ENCODE assay signal across 21 cellular contexts in genomic region chr13:93418398-93418797, GRCh38.
A peak's percentile ranks its signal among the peaks of the same experiment; 100 is the strongest.
DNase-seq lines count a peak whose midpoint lies in the region; ATAC-seq, FAIRE-seq and TF ChIP-seq lines count a peak whose summit lies in the region.
"Had no signal": no experiment of that assay in that cellular context is flagged by ENCODE, and none has a peak within 500 bp of the region (broad histone marks: within the 10 kb centered on the region; RNA-seq: fewer than 3 reads in every experiment).

No MANE protein-coding gene starts in this region.

- no peaks in the 10 kb centered on the region for H3F3A ChIP-seq in GM23338 (replicated peaks; ENCODE audit: low read depth)

- H3K4me2 ChIP-seq in GM23338: no peak overlapping the region
- no peak overlapping the region for H3K4me2 ChIP-seq in astrocyte (ENCODE audit: low read length)
- H3K4me2 ChIP-seq: A549; BLaER1 treated with 17β-estradiol and CSF1 and Interleukin-3, amounts not matched to agents 10 nM and 100 nM had no signal

- H3K27me3 Mint-ChIP-seq in GM23338 (ENCODE audit: insufficient read depth, low read depth, poor library complexity): peaks cover 2% of the 10 kb centered on the region
- no peaks in the 10 kb centered on the region for H3K27me3 Mint-ChIP-seq in astrocyte (ENCODE audit: low read depth, unreplicated experiment)
- H3K27me3 Mint-ChIP-seq: B cell; CD4-positive, alpha-beta T cell had no signal

- TF ChIP-seq CTCF in GM23338 (conservative IDR thresholded peaks at IDR 0.05; ENCODE audit: low read depth in 2 of 2): no peak
- TF ChIP-seq CTCF in astrocyte (IDR thresholded peaks at IDR 0.05; ENCODE audit: insufficient read depth, low read depth, low read length): no peak

- H4K20me1 ChIP-seq in GM23338 (replicated peaks; ENCODE audit: insufficient read depth) (no peaks in the 10 kb centered on the region), astrocyte (ENCODE audit: insufficient read depth, low read length) (peaks cover 14% of the 10 kb centered on the region)
- H4K20me1 ChIP-seq: BLaER1 treated with 17β-estradiol and CSF1 and Interleukin-3, amounts not matched to agents 10 nM and 100 nM had no signal

- H3K36me3 Mint-ChIP-seq in GM23338 (ENCODE audit: low read depth): no peaks in the 10 kb centered on the region
- no peaks in the 10 kb centered on the region for H3K36me3 Mint-ChIP-seq in astrocyte (ENCODE audit: low read depth, unreplicated experiment)
- H3K36me3 Mint-ChIP-seq: CD8-positive, alpha-beta T cell had no signal

- no peak overlapping the region for H2AFZ ChIP-seq in GM23338
- H2AFZ ChIP-seq in astrocyte (ENCODE audit: low read depth, low read length): no peak overlapping the region

- no peak overlapping the region for H3K4me3 Mint-ChIP-seq in GM23338
- H3K4me3 Mint-ChIP-seq in astrocyte (ENCODE audit: unreplicated experiment): no peak overlapping the region
- H3K4me3 Mint-ChIP-seq: B cell; CD4-positive, alpha-beta T cell; CD8-positive, alpha-beta T cell had no signal

- H3K27me3 ChIP-seq in GM23338 (ENCODE audit: insufficient read depth) (no peaks in the 10 kb centered on the region), astrocyte (ENCODE audit: insufficient read depth, low read length) (no peaks in the 10 kb centered on the region)
- H3K27me3 ChIP-seq: BLaER1 treated with 17β-estradiol and CSF1 and Interleukin-3, amounts not matched to agents 10 nM and 100 nM had no signal

- H3K36me3 ChIP-seq in GM23338 (ENCODE audit: insufficient read depth) (no peaks in the 10 kb centered on the region), astrocyte (ENCODE audit: insufficient read depth, low read length) (no peaks in the 10 kb centered on the region)
- H3K36me3 ChIP-seq: BLaER1 treated with 17β-estradiol and CSF1 and Interleukin-3, amounts not matched to agents 10 nM and 100 nM had no signal

- H3K9me3 Mint-ChIP-seq in GM23338 (no peaks in the 10 kb centered on the region), astrocyte (ENCODE audit: unreplicated experiment) (no peaks in the 10 kb centered on the region)
- H3K9me3 Mint-ChIP-seq: CD4-positive, alpha-beta T cell; CD8-positive, alpha-beta T cell had no signal

- DNase-seq in GM23338 (ENCODE audit: low spot score): no peak
- no peak for DNase-seq in astrocyte (ENCODE audit: low read depth)
- DNase-seq in central memory CD4-positive, alpha-beta T cell: no peak
- no peak for DNase-seq in NCI-H82 (lab: John Stamatoyannopoulos, UW)
- DNase-seq: AML-193; Caco-2; Calu3; CD4-positive, alpha-beta T cell; CD8-positive, alpha-beta T cell; DMS79 treated with DMSO at 0.1 percent for 48 hours; GF-D8 had no signal

- no peak overlapping the region for H3K27ac ChIP-seq in GM23338 (ENCODE audit: low read depth)
- H3K27ac ChIP-seq in astrocyte (ENCODE audit: low read depth, low read length): no peak overlapping the region
- H3K27ac ChIP-seq: 22Rv1; A549; BLaER1 treated with 17β-estradiol and CSF1 and Interleukin-3, amounts not matched to agents 10 nM and 100 nM; C4-2B had no signal

- ATAC-seq in GM23338 (no peak), HG02885 (IDR thresholded peaks at IDR 0.05; ENCODE audit: poor library complexity, unreplicated experiment) (no peak)
- ATAC-seq: A549; CD8-positive, alpha-beta T cell had no signal

- H3K27ac Mint-ChIP-seq in GM23338: no peak overlapping the region
- no peak overlapping the region for H3K27ac Mint-ChIP-seq in astrocyte (ENCODE audit: unreplicated experiment)
- H3K27ac Mint-ChIP-seq: B cell; CD4-positive, alpha-beta T cell; CD8-positive, alpha-beta T cell had no signal

- no peaks in the 10 kb centered on the region for H3K9me3 ChIP-seq in astrocyte (ENCODE audit: insufficient read depth, low read depth, low read length)
- H3K9me3 ChIP-seq: A549; BLaER1 treated with 17β-estradiol and CSF1 and Interleukin-3, amounts not matched to agents 10 nM and 100 nM had no signal

- peak; percentile 72 for FAIRE-seq in astrocyte (lab: Jason Lieb, UNC)
- FAIRE-seq in colon (lab: Jason Lieb, UNC): peak; percentile 18
- FAIRE-seq: A549, D721Med, GM12891, GM19239 had no signal

- H3K9ac ChIP-seq in astrocyte (ENCODE audit: low read length): no peak overlapping the region
- H3K9ac ChIP-seq: BLaER1 treated with 17β-estradiol and CSF1 and Interleukin-3, amounts not matched to agents 10 nM and 100 nM had no signal

- H3K9me2 ChIP-seq in GM23338 (ENCODE audit: insufficient read depth): no peaks in the 10 kb centered on the region

- H3K4me1 ChIP-seq in GM23338 (ENCODE audit: insufficient read depth) (peaks cover 35% of the 10 kb centered on the region), astrocyte (ENCODE audit: insufficient read depth, low read length) (peaks cover 22% of the 10 kb centered on the region)
- H3K4me1 ChIP-seq: A549; BLaER1 treated with 17β-estradiol and CSF1 and Interleukin-3, amounts not matched to agents 10 nM and 100 nM; Caco-2 had no signal

- peaks cover 12% of the 10 kb centered on the region for H3K79me2 ChIP-seq in GM23338 (replicated peaks; ENCODE audit: insufficient read depth)
- H3K79me2 ChIP-seq in astrocyte (ENCODE audit: insufficient read depth, low read length): peaks cover 11% of the 10 kb centered on the region

- H3K4me3 ChIP-seq in GM23338 (no peak overlapping the region), astrocyte (ENCODE audit: insufficient read depth, low read depth, low read length) (no peak overlapping the region)
- H3K4me3 ChIP-seq: A549; BLaER1 treated with 17β-estradiol and CSF1 and Interleukin-3, amounts not matched to agents 10 nM and 100 nM had no signal

- H3K4me1 Mint-ChIP-seq in GM23338: peaks cover 32% of the 10 kb centered on the region
- peaks cover 26% of the 10 kb centered on the region for H3K4me1 Mint-ChIP-seq in astrocyte (ENCODE audit: low read depth, unreplicated experiment)
- H3K4me1 Mint-ChIP-seq: B cell had no signal

TF ChIP-seq in GM23338, 12 proteins besides CTCF, POLR2A, EP300 and RAD21:
- TF ChIP-seq EZH2 (IDR thresholded peaks at IDR 0.05; ENCODE audit: low read depth, unreplicated experiment) (no peak), ZNF114 (CRISPR knock-in tag; IDR thresholded peaks at IDR 0.05) (peak; percentile 78; the same call in 1 of the 2 replicates), JUNB (IDR thresholded peaks at IDR 0.05; ENCODE audit: unreplicated experiment) (no peak), EZH2phosphoT487 (IDR thresholded peaks at IDR 0.05; ENCODE audit: unreplicated experiment) (no peak)
